9 cellular contexts compared by ENCODE assay signal in the genomic region with DNA sequence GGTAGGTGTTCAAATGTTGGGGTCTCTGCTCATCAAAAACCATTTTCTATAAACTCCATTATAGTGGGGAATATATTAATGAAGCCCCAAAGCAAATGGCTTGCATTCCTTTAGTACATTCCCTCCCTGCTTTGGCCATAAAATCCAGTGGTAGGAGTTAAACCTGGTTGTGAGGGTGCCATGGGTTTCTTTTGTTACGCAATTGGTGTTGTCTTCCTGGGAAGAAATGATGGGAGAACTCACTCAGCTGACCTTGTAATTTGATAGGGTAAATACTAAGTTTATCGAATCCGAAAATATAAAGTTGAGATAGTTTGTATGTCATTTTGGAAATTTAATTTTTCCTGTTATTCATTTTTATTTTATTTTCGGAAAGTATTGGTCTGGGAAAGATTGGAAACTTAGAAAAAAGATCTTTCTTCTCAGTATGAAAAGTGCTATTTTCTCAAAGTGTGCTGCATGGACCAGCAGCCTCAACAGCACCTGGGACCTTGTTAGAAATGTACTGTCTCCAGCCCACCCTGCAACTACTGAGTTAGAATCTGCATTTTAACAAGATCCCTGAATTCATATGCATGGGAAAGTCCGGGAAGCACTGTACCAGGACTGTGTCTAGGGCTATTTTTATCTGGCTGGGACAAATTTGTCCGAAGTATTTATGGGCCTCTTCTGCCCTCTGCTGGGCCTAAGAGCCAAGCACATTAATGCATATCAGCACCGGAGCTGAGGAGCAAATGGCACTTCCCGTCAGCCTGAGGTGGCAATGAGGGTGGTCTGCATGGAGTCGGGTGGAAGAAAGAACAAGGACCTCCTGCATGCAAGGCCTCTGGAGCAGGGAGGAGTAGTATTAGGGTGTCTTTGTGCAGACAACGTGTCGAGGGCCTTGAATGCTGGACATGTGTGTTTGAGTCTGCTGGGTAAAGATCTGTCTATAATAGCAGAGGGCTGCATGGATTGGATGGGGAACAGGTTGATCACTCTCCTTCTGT. TPM values are rescaled to one million over a fixed set of nuclear protein-coding genes. Genes with fewer than 3 reads are reported as not detected.
DNase-seq lines count a peak whose midpoint lies in the region; ATAC-seq and TF ChIP-seq lines count a peak whose summit lies in the region.
"Had no signal": no experiment of that assay in that cellular context is flagged by ENCODE, and none has a peak within 500 bp of the region (broad histone marks: within the 10 kb centered on the region; RNA-seq: fewer than 3 reads in every experiment).

No MANE protein-coding gene starts in this region.

- H3K4me3 ChIP-seq in astrocyte of the spinal cord (ENCODE audit: low read depth, low read length): no peak overlapping the region
- no peak overlapping the region for H3K4me3 ChIP-seq in skeletal muscle satellite cell (ENCODE audit: low read length)
- H3K4me3 ChIP-seq: BLaER1 had no signal

- in situ Hi-C loops in astrocyte of the spinal cord (cut with HindIII; ENCODE audit: low sequenced_read_pairs): no loop called here

- H3K36me3 ChIP-seq in skeletal muscle satellite cell (ENCODE audit: insufficient read depth, low read length): no peaks in the 10 kb centered on the region
- H3K36me3 ChIP-seq: BLaER1 had no signal

- peak overlapping the region; percentile 66 for H3K4me2 ChIP-seq in skeletal muscle satellite cell (ENCODE audit: low read length)
- H3K4me2 ChIP-seq: BLaER1 had no signal

- no peaks in the 10 kb centered on the region for H3K4me1 ChIP-seq in skeletal muscle satellite cell (ENCODE audit: control insufficient read depth, insufficient read depth, low read length)
- H3K4me1 ChIP-seq: BLaER1 had no signal

- ATAC-seq in HG03469 (IDR thresholded peaks at IDR 0.05; ENCODE audit: unreplicated experiment): no peak

- H3K9me3 ChIP-seq in skeletal muscle satellite cell (replicated peaks; ENCODE audit: low read length): peaks cover 5% of the 10 kb centered on the region

- no peak overlapping the region for H3K9ac ChIP-seq in skeletal muscle satellite cell (ENCODE audit: low read depth, low read length)
- H3K9ac ChIP-seq: BLaER1 had no signal

- no peaks in the 10 kb centered on the region for H3K27me3 ChIP-seq in skeletal muscle satellite cell (ENCODE audit: control insufficient read depth, insufficient read depth, low read length)
- H3K27me3 ChIP-seq: BLaER1 had no signal

- TF ChIP-seq CTCF in astrocyte of the spinal cord (IDR thresholded peaks at IDR 0.05; ENCODE audit: low read depth, low read length): peak; percentile 79

- DNase-seq in DMS 273 (lab: John Stamatoyannopoulos, UW; ENCODE audit: unreplicated experiment) (peak; percentile 73), DMS 273 treated with DMSO at 0.1 percent for 48 hours (lab: John Stamatoyannopoulos, UW) (no peak), NCI-H1417 (lab: John Stamatoyannopoulos, UW) (peak; percentile 46 to 84 (median 58)), T1000 (lab: John Stamatoyannopoulos, UW) (peak; percentile 43), astrocyte of the spinal cord (ENCODE audit: low read depth, low spot score) (peak; percentile 70), iPS DF 19.7 (ENCODE audit: low read depth, low spot score) (peak; percentile 33)

RNA-seq across cellular contexts. Expression of gene FAM81A, which starts 54.7 kb away (rescaled TPM):
- total RNA-seq in skeletal muscle satellite cell (2012; rRNA removed): 0.25 and 1.5 TPM in 2 replicates
